17 cellular contexts compared by ENCODE assay signal in the genomic region with DNA sequence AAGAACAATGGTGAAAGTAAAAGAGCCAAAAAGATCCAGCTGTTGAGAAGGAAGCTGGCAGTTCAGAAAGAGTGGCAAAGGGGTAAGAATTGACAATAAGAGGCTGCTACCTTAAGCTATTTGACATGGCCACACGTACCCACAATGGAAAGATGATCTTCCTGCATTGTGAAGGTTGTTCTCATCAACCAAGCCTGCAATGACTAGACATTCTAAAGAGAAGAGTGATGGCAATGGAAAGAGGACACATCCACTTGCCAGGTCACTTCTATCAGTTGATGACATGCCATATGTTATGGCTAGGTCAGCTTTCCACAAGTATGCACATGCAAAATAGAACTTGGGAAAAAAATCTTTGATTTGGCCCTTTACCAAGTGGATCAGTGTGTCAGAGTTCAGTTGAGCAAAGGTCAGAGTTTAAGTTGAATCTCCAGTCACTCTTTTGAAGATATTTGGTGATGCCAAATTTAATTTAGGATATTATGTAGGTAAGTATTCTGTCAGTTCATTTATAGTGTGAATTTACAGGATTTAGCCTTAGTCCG.
DNase-seq lines count a peak whose midpoint lies in the region; ATAC-seq and TF ChIP-seq lines count a peak whose summit lies in the region.
"Had no signal": no experiment of that assay in that cellular context is flagged by ENCODE, and none has a peak within 500 bp of the region (broad histone marks: within the 10 kb centered on the region; RNA-seq: fewer than 3 reads in every experiment).

No MANE protein-coding gene starts in this region.

- H3K4me1 ChIP-seq in transverse colon, result peaks cover 0 to 7% (median 0%) of the 10 kb centered on the region in 4 donors

- DNase-seq in coronary artery (ENCODE audit: low spot score) (no peak), myocyte (ENCODE audit: low read depth) (peak; percentile 16), transverse colon (no peak), GM10248 (ENCODE audit: extremely low spot score) (no peak)
- no peak for DNase-seq in activated CD4-positive, alpha-beta T cell treated with anti-CD3 and anti-CD28 coated beads for 1 hour
- DNase-seq: ACHN, AML-193, DMS79, GM23248, HCEC 1CT, MM.1S, NCI-H1092, NCI-H2081 treated with DMSO at 0.1 percent for 48 hours had no signal

- H3K27ac ChIP-seq in VCaP (peak overlapping the region; percentile 31), coronary artery (peak overlapping the region; percentile 11 to 35), transverse colon (peak overlapping the region in 3 of 4 donors; percentile 7 to 18 (median 15))
- H3K27ac ChIP-seq: C4-2B, GM23248 had no signal

- CTCF ChIA-PET in GM10248 (lab: Yijun Ruan, JAX), result interaction anchor here (0.7 to 0.9 kb wide), 2 partner anchors 8 to 15 kb away, joined by 3 read pairs; no protein-coding TSS in a partner anchor

- no peak for ATAC-seq in GM18909 (IDR thresholded peaks at IDR 0.05; ENCODE audit: poor library complexity, unreplicated experiment)
- ATAC-seq: Right ventricle myocardium inferior had no signal

- H3K4me3 ChIP-seq in coronary artery, result no peak overlapping the region
- no peak overlapping the region for H3K4me3 ChIP-seq in transverse colon
- H3K4me3 ChIP-seq: GM23248 had no signal

- TF ChIP-seq CTCF in VCaP (conservative IDR thresholded peaks at IDR 0.05) (no peak), coronary artery (IDR thresholded peaks at IDR 0.05) (no peak), transverse colon (IDR thresholded peaks at IDR 0.05) (no peak), GM10248 (IDR thresholded peaks at IDR 0.05; ENCODE audit: control extremely low read depth, extremely low read depth, low read depth, missing control alignments) (no peak)

- no peak for TF ChIP-seq EP300 in transverse colon (IDR thresholded peaks at IDR 0.05; ENCODE audit: low read depth)

- peaks cover 0 to 6% (median 0%) of the 10 kb centered on the region in 4 donors for H3K36me3 ChIP-seq in transverse colon

- H3K9me3 ChIP-seq in transverse colon, result no peaks in the 10 kb centered on the region

- TF ChIP-seq POLR2A in transverse colon (IDR thresholded peaks at IDR 0.05), result no peak

- intact Hi-C loops in transverse colon (cut with DNase I; ENCODE audit: low total_unique reads), result no loop called here

- POLR2A ChIA-PET in GM10248 (lab: Yijun Ruan, JAX), result no interaction called here

- in situ Hi-C loops in transverse colon (cut with MboI; ENCODE audit: low pct_ligation_motif_present in 1 of 4, low pct_unique_long_range_greater_than_20kb in 1 of 4, low sequenced_read_pairs in 3 of 4), result no loop called here

- no peaks in the 10 kb centered on the region for H3K27me3 ChIP-seq in transverse colon

- WGBS in transverse colon (ENCODE audit: low coverage in 1 of 2), 2 donors, result 73 to 85% methylated on average over 2 of the region's 2 CpGs
